In the genomic region with DNA sequence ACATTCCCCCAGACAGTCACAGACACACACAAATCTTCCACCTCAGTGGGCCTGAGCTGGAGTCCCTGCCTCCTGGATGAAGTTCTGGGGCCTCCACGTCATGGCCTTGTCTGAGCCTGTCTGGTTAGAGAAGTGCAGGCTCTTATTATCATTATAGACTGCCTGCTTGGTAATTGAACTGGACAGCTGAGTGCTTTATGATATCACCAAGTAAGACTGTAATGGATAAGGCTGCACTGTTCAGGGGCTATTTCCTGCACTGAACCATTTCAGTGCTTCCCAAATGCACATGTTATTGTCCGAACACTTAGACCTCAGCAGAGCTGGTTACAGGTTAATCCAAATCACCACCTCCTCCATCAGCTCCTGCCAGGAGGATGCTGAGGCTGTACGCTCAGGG, we compare ENCODE assay signal across 2 cellular contexts.
TF ChIP-seq lines count a peak whose summit lies in the region.

No MANE protein-coding gene starts in this region.

TF ChIP-seq in HepG2, 621 proteins besides CTCF, POLR2A, EP300 and RAD21:
- no peak for TF ChIP-seq HCFC1 (IDR thresholded peaks at IDR 0.05; ENCODE audit: low read depth, low read length)

TF ChIP-seq in K562, 482 proteins besides CTCF, POLR2A, EP300 and RAD21:
- peak; percentile 50; the same call in 1 of the 2 replicates for TF ChIP-seq CBFA2T3 (IDR thresholded peaks at IDR 0.05)
- no peak for TF ChIP-seq ZKSCAN3 (CRISPR knock-in tag; IDR thresholded peaks at IDR 0.05)
- TF ChIP-seq BCOR (IDR thresholded peaks at IDR 0.05), result no peak
- TF ChIP-seq, protein P1, sequence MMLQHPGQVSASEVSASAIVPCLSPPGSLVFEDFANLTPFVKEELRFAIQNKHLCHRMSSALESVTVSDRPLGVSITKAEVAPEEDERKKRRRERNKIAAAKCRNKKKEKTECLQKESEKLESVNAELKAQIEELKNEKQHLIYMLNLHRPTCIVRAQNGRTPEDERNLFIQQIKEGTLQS (IDR thresholded peaks at IDR 0.05), result no peak
- TF ChIP-seq, protein P1 (CRISPR knock-in tag; conservative IDR thresholded peaks at IDR 0.05), result no peak
- peak; percentile 29 for TF ChIP-seq TCF3 (CRISPR knock-in tag; IDR thresholded peaks at IDR 0.05)
- TF ChIP-seq CREM (IDR thresholded peaks at IDR 0.05; ENCODE audit: low read depth), result 0 out of 2 replicates have a peak, but pooled peaks have one; percentile 8
